21 cellular contexts compared by ENCODE assay signal in genomic region chr14:82537831-82538230, GRCh38.
"Had no signal": no experiment of that assay in that cellular context is flagged by ENCODE, and none has a peak within 500 bp of the region (broad histone marks: within the 10 kb centered on the region; RNA-seq: fewer than 3 reads in every experiment).

No MANE protein-coding gene starts in this region.

- H3K27ac Mint-ChIP-seq: activated CD4-positive, alpha-beta memory T cell treated with anti-CD3 and anti-CD28 coated beads for 36 hours; activated CD4-positive, alpha-beta T cell treated with anti-CD3 and anti-CD28 coated beads, Interleukin-2, amount 10 ng/mL, durations not matched to agents 7 days and 5 days; activated naive CD4-positive, alpha-beta T cell treated with anti-CD3 and anti-CD28 coated beads for 36 hours; activated naive CD8-positive, alpha-beta T cell had no signal

- H3K36me3 Mint-ChIP-seq: activated CD4-positive, alpha-beta memory T cell treated with anti-CD3 and anti-CD28 coated beads for 36 hours; activated naive CD8-positive, alpha-beta T cell had no signal

- H3K4me1 Mint-ChIP-seq: activated CD4-positive, alpha-beta T cell treated with anti-CD3 and anti-CD28 coated beads, Interleukin-2, amount 10 ng/mL, durations not matched to agents 7 days and 5 days had no signal

- DNase-seq: activated CD4-positive, alpha-beta memory T cell treated with anti-CD3 and anti-CD28 coated beads for 36 hours; activated CD4-positive, alpha-beta T cell treated with anti-CD3 and anti-CD28 coated beads, Interleukin-2, amount 10 ng/mL, durations not matched to agents 7 days and 5 days; activated CD4-positive, CD25-positive, alpha-beta regulatory T cell; activated CD8-positive, alpha-beta memory T cell treated with anti-CD3 and anti-CD28 coated beads for 24 hours; activated gamma-delta T cell; activated naive CD4-positive, alpha-beta T cell treated with anti-CD3 and anti-CD28 coated beads for 36 hours; activated T-cell treated with anti-CD3 and anti-CD28 coated beads, Interleukin-2, amount 50 U/mL, for 4 hours; caudate nucleus; NCI-H1092; NCI-H1436; NCI-H187 treated with DMSO at 0.1 percent for 48 hours; NCI-H2081 treated with DMSO at 0.1 percent for 48 hours; NCI-H510A treated with DMSO at 0.1 percent for 48 hours; NCI-H774; Right ventricle myocardium superior; RPMI8226; SJCRH30; SK-N-SH; T-helper 1 cell had no signal

- H3K4me3 ChIP-seq: breast epithelium, SJCRH30 had no signal

- H3K27me3 Mint-ChIP-seq: activated CD4-positive, alpha-beta memory T cell treated with anti-CD3 and anti-CD28 coated beads for 36 hours; activated CD4-positive, alpha-beta T cell treated with anti-CD3 and anti-CD28 coated beads, Interleukin-2, amount 10 ng/mL, durations not matched to agents 7 days and 5 days; activated naive CD8-positive, alpha-beta T cell had no signal

- ATAC-seq: activated T-cell treated with anti-CD3 and anti-CD28 coated beads, Interleukin-2, amount 50 U/mL, for 4 hours had no signal

- H3K4me3 Mint-ChIP-seq: activated CD4-positive, alpha-beta memory T cell treated with anti-CD3 and anti-CD28 coated beads for 36 hours; activated CD4-positive, alpha-beta T cell treated with anti-CD3 and anti-CD28 coated beads, Interleukin-2, amount 10 ng/mL, durations not matched to agents 7 days and 5 days; activated naive CD4-positive, alpha-beta T cell treated with anti-CD3 and anti-CD28 coated beads for 36 hours; activated naive CD8-positive, alpha-beta T cell; activated T-cell treated with anti-CD3 and anti-CD28 coated beads, Interleukin-2, amount 50 U/mL, for 4 hours had no signal
